Comparison of ENCODE assay signal across 8 cellular contexts in genomic region chr7:141738592-141739013, GRCh38. TPM values are rescaled to one million over a fixed set of nuclear protein-coding genes. Genes with fewer than 3 reads are reported as not detected.
A peak's percentile ranks its signal among the peaks of the same experiment; 100 is the strongest.
DNase-seq lines count a peak whose midpoint lies in the region; ATAC-seq, FAIRE-seq and TF ChIP-seq lines count a peak whose summit lies in the region.

No MANE protein-coding gene starts in this region.

- H3K36me3 ChIP-seq in SK-N-SH (replicated peaks in 1 of 2; ENCODE audit: control insufficient read depth in 1 of 2, insufficient read depth in 2 of 2, low read length in 1 of 2) (peaks cover 41 to 42% of the 10 kb centered on the region in 2 experiments), small intestine (ENCODE audit: control insufficient read depth in 2 of 2, insufficient read depth in 2 of 2, low read length in 2 of 2) (peaks cover 6 to 7% of the 10 kb centered on the region in 2 donors)

- POLR2A ChIA-PET in SK-N-SH (lab: Yijun Ruan, JAX) = interaction anchor here (0.8 to 1.3 kb wide), 9 partner anchors 17 to 188 kb away, joined by 3 to 7 read pairs (median 4); partner anchors contain the start of gene AGK

- peak overlapping the region; percentile 81 for H2AFZ ChIP-seq in SK-N-SH (ENCODE audit: low read depth)

- peak overlapping the region; percentile 83 for H3K9ac ChIP-seq in SK-N-SH

- H3K9me3 ChIP-seq in SK-N-SH (no peaks in the 10 kb centered on the region), small intestine (ENCODE audit: control insufficient read depth, low read depth) (no peaks in the 10 kb centered on the region)

- peaks cover 6 to 26% of the 10 kb centered on the region in 2 experiments; a peak in 2 of 4 replicates for H3K4me1 ChIP-seq in SK-N-SH (ENCODE audit: control insufficient read depth in 1 of 2, insufficient read depth in 2 of 2, low read depth in 1 of 2, low read length in 1 of 2)
- peaks cover 0 to 2% of the 10 kb centered on the region in 2 donors for H3K4me1 ChIP-seq in small intestine (ENCODE audit: control insufficient read depth in 2 of 2, insufficient read depth in 1 of 2, low read depth in 1 of 2, low read length in 1 of 2)

- H3K9me2 ChIP-seq in SK-N-SH = no peaks in the 10 kb centered on the region

- H3K27ac ChIP-seq in SK-N-SH (ENCODE audit: low read depth in 2 of 2, low read length in 1 of 2) = peak overlapping the region; percentile 69 to 93
- peak overlapping the region; percentile 82 to 91 for H3K27ac ChIP-seq in small intestine (ENCODE audit: low read depth in 1 of 2, low read length in 1 of 2)

- no peak for TF ChIP-seq EP300 in SK-N-SH (IDR thresholded peaks at IDR 0.05; ENCODE audit: borderline replicate concordance in 1 of 2, low read depth in 1 of 2, low read length in 1 of 2)

- H3F3A ChIP-seq in SK-N-SH (replicated peaks; ENCODE audit: insufficient read depth) = peaks cover 4% of the 10 kb centered on the region

- H4K20me1 ChIP-seq in SK-N-SH (ENCODE audit: insufficient read depth) = no peaks in the 10 kb centered on the region

- CTCF ChIA-PET in SK-N-SH (lab: Yijun Ruan, JAX) = interaction anchor here (0.6 to 9.4 kb wide), 46 partner anchors 10 to 1573 kb away, joined by 3 to 124 read pairs (median 5); partner anchors contain the start of genes AGK, DENND11, MRPS33 and TAS2R3

- H3K27me3 ChIP-seq in SK-N-SH (ENCODE audit: insufficient read depth) (no peaks in the 10 kb centered on the region), small intestine (ENCODE audit: control insufficient read depth in 2 of 2, insufficient read depth in 2 of 2, low read length in 2 of 2) (no peaks in the 10 kb centered on the region)

- H3K4me2 ChIP-seq in SK-N-SH = peak overlapping the region; percentile 78

- H3K79me2 ChIP-seq in SK-N-SH (ENCODE audit: insufficient read depth) = peaks cover 40% of the 10 kb centered on the region

- WGBS in SK-N-SH (ENCODE audit: low lambda C conversion rate) = 2% methylated on average over 6 of the region's 6 CpGs
- 0 to 1% (median 1%) methylated on average over 6 of the region's 6 CpGs for WGBS in small intestine, 3 donors

- no peak for TF ChIP-seq RAD21 in SK-N-SH (IDR thresholded peaks at IDR 0.05; ENCODE audit: low read length)

- ATAC-seq in GM21529 (IDR thresholded peaks at IDR 0.05; ENCODE audit: unreplicated experiment) = peak; percentile 43

- peak overlapping the region; percentile 94 to 95 for H3K4me3 ChIP-seq in SK-N-SH (ENCODE audit: low read depth in 2 of 2, low read length in 1 of 2)
- H3K4me3 ChIP-seq in foreskin fibroblast (ENCODE audit: low read depth in 1 of 2, low read length in 2 of 2) = peak overlapping the region; percentile 82 to 92
- peak overlapping the region; percentile 75 to 90 for H3K4me3 ChIP-seq in small intestine (ENCODE audit: low read depth in 1 of 2, low read length in 2 of 2)

- TF ChIP-seq CTCF in SK-N-SH (IDR thresholded peaks at IDR 0.05) (no peak), foreskin fibroblast (IDR thresholded peaks at IDR 0.05; ENCODE audit: low read depth, low read length) (no peak)

- DNase-seq in SK-N-SH (peak; percentile 8), foreskin fibroblast (no peak), small intestine (no peak), NCI-H2171 (lab: John Stamatoyannopoulos, UW) (no peak), D341Med (ENCODE audit: low spot score) (no peak), SHP77 treated with DMSO at 0.1 percent for 48 hours (lab: John Stamatoyannopoulos, UW) (no peak), GOT3 (lab: John Stamatoyannopoulos, UW) (no peak)

- FAIRE-seq in small intestine (lab: Jason Lieb, UNC) = no peak

TF ChIP-seq in SK-N-SH, 30 proteins besides CTCF, POLR2A, EP300 and RAD21:
- TF ChIP-seq MXI1 (IDR thresholded peaks at IDR 0.05; ENCODE audit: low read depth, low read length) = peak; percentile 1; the same call in 1 of the 2 replicates
- no peak for TF ChIP-seq SIN3A (IDR thresholded peaks at IDR 0.05; ENCODE audit: borderline replicate concordance, low read depth, low read length)
- no peak; the same call in 1 of the 2 replicates for TF ChIP-seq YY1 (IDR thresholded peaks at IDR 0.05; ENCODE audit: low read depth)

RNA-seq across cellular contexts. Expression of gene SSBP1, which starts 0.4 kb away (rescaled TPM):
- polyA plus RNA-seq in SK-N-SH (2012; rRNA removed) = 191 and 212 TPM in 2 replicates
- 287 and 438 TPM in 2 replicates for polyA plus RNA-seq in SK-N-SH (2012; cell fraction: cytosol; rRNA removed)
- 78.4 and 137 TPM in 2 replicates for polyA plus RNA-seq in SK-N-SH (2012; cell fraction: nucleus; rRNA removed)
- polyA plus RNA-seq in small intestine = 100 to 1,000 TPM; 148 to 221 (median 153) TPM

RNA-seq across cellular contexts. Expression of gene TAS2R3, which starts 25.3 kb away (rescaled TPM):
- not detected in 2 replicates for polyA plus RNA-seq in SK-N-SH (2012; rRNA removed)
- not detected in 2 replicates for polyA plus RNA-seq in SK-N-SH (2012; cell fraction: cytosol; rRNA removed)
- polyA plus RNA-seq in SK-N-SH (2012; cell fraction: nucleus; rRNA removed) = 0.06 TPM in 1 of 2 replicates, not detected in the other
- polyA plus RNA-seq in small intestine = under 1 TPM in 1 of 3 donors, not detected in 2; 0.10 TPM

RNA-seq across cellular contexts. Expression of gene WEE2, which starts 30.4 kb away (rescaled TPM):
- not detected in 2 replicates for polyA plus RNA-seq in SK-N-SH (2012; rRNA removed)
- 0.01 TPM in 1 of 2 replicates, not detected in the other for polyA plus RNA-seq in SK-N-SH (2012; cell fraction: cytosol; rRNA removed)
- 0.07 TPM in 1 of 2 replicates, not detected in the other for polyA plus RNA-seq in SK-N-SH (2012; cell fraction: nucleus; rRNA removed)
- polyA plus RNA-seq in small intestine = not detected

RNA-seq across cellular contexts. Expression of gene DENND11, which starts 36.6 kb away (rescaled TPM):
- polyA plus RNA-seq in SK-N-SH (2012; rRNA removed) (5.5 and 8.0 TPM in 2 replicates), small intestine (1 to 10 TPM; 3.8 to 9.2 (median 4.9) TPM)
- polyA plus RNA-seq in SK-N-SH (2012; cell fraction: cytosol; rRNA removed) = 4.6 and 4.7 TPM in 2 replicates
- polyA plus RNA-seq in SK-N-SH (2012; cell fraction: nucleus; rRNA removed) = 19.0 and 27.0 TPM in 2 replicates

RNA-seq across cellular contexts. Expression of gene TAS2R4, which starts 37.9 kb away (rescaled TPM):
- 0.18 and 0.19 TPM in 2 replicates for polyA plus RNA-seq in SK-N-SH (2012; rRNA removed)
- 0.04 and 0.05 TPM in 2 replicates for polyA plus RNA-seq in SK-N-SH (2012; cell fraction: cytosol; rRNA removed)
- 0.45 and 0.91 TPM in 2 replicates for polyA plus RNA-seq in SK-N-SH (2012; cell fraction: nucleus; rRNA removed)
- under 1 TPM in 2 of 3 donors, not detected in 1; 0.15 to 0.22 TPM for polyA plus RNA-seq in small intestine
